In genomic region chr11:70568504-70569172, GRCh38 we compare ENCODE assay signal across 8 cellular contexts.
DNase-seq lines count a peak whose midpoint lies in the region; ATAC-seq and TF ChIP-seq lines count a peak whose summit lies in the region.
"Had no signal": no experiment of that assay in that cellular context is flagged by ENCODE, and none has a peak within 500 bp of the region (broad histone marks: within the 10 kb centered on the region; RNA-seq: fewer than 3 reads in every experiment).

No MANE protein-coding gene starts in this region.

- intact Hi-C loops in upper lobe of right lung (cut with DNase I), result no loop called here

- no peak for ATAC-seq in lung (ENCODE audit: insufficient read depth, low FRiP score)
- ATAC-seq in upper lobe of right lung, result peak; percentile 77

- H3K4me3 ChIP-seq in duodenal mucosa (ENCODE audit: low read depth in 1 of 2, low read length in 2 of 2), result peak overlapping the region; percentile 66
- no peak overlapping the region for H3K4me3 ChIP-seq in lung
- H3K4me3 ChIP-seq in upper lobe of right lung, result peak overlapping the region; percentile 48

- no peaks in the 10 kb centered on the region for H3K9me3 ChIP-seq in duodenal mucosa (ENCODE audit: control insufficient read depth in 1 of 2, low read length in 2 of 2)
- H3K9me3 ChIP-seq in lung (ENCODE audit: control insufficient read depth in 2 of 2, insufficient read depth in 1 of 2, low read length in 1 of 2), result no peaks in the 10 kb centered on the region
- H3K9me3 ChIP-seq in upper lobe of right lung, result no peaks in the 10 kb centered on the region

- 33 to 42% methylated on average over 16 of the region's 16 CpGs for WGBS in lung, 2 donors

- DNase-seq in M059J (ENCODE audit: low read depth) (peak; percentile 42), lung (ENCODE audit: low spot score) (no peak), upper lobe of right lung (peak; percentile 67), SIG-M5 treated with dmso at 0.1 percent for 504 hours (lab: John Stamatoyannopoulos, UW; ENCODE audit: unreplicated experiment) (no peak), NCI-H446 treated with DMSO at 0.1 percent for 48 hours (lab: John Stamatoyannopoulos, UW) (no peak)
- DNase-seq in activated CD8-positive, alpha-beta memory T cell treated with anti-CD3 and anti-CD28 coated beads, Interleukin-2, amount 50 U/mL, for 48 hours, result no peak
- DNase-seq: NCI-H510A had no signal

- peak overlapping the region; percentile 39 to 43 for H3K9ac ChIP-seq in duodenal mucosa (ENCODE audit: low read depth in 1 of 2, low read length in 2 of 2)

- H3K4me1 ChIP-seq in duodenal mucosa (ENCODE audit: control insufficient read depth in 1 of 2, insufficient read depth in 2 of 2, low read length in 2 of 2) (peaks cover 12 to 14% of the 10 kb centered on the region in 2 donors), lung (ENCODE audit: control insufficient read depth in 2 of 2, insufficient read depth in 2 of 2, low read length in 2 of 2) (peaks cover 0 to 12% of the 10 kb centered on the region in 2 donors), upper lobe of right lung (peaks cover 13% of the 10 kb centered on the region)

- H3K27ac ChIP-seq in duodenal mucosa (ENCODE audit: low read depth, low read length) (no peak overlapping the region), lung (ENCODE audit: low read depth in 1 of 2, low read length in 1 of 2) (peak overlapping the region; percentile 34 to 52), upper lobe of right lung (peak overlapping the region; percentile 80)

- H3K27me3 ChIP-seq in duodenal mucosa (ENCODE audit: control insufficient read depth in 1 of 2, insufficient read depth in 2 of 2, low read length in 2 of 2) (no peaks in the 10 kb centered on the region), lung (ENCODE audit: control insufficient read depth, insufficient read depth) (no peaks in the 10 kb centered on the region), upper lobe of right lung (no peaks in the 10 kb centered on the region)

- H3K36me3 ChIP-seq in duodenal mucosa (ENCODE audit: control insufficient read depth in 1 of 2, insufficient read depth in 2 of 2, low read length in 2 of 2) (no peaks in the 10 kb centered on the region), lung (ENCODE audit: control insufficient read depth in 2 of 2, insufficient read depth in 2 of 2, low read length in 2 of 2) (no peaks in the 10 kb centered on the region), upper lobe of right lung (no peaks in the 10 kb centered on the region)

- TF ChIP-seq CTCF in lung (IDR thresholded peaks at IDR 0.05; ENCODE audit: control extremely low read depth, extremely low read depth) (no peak), upper lobe of right lung (IDR thresholded peaks at IDR 0.05) (peak; percentile 39)

Comparison
In these comparisons a context has a peak if more than half of its experiments do, and no peak if none do; other contexts are left out.
1. DNase-seq: peak in M059J (single experiment) and upper lobe of right lung (single experiment); none in lung (single experiment), SIG-M5 treated with dmso at 0.1 percent for 504 hours (single experiment), NCI-H446 treated with DMSO at 0.1 percent for 48 hours (single experiment) and activated CD8-positive, alpha-beta memory T cell treated with anti-CD3 and anti-CD28 coated beads, Interleukin-2, amount 50 U/mL, for 48 hours (single experiment).